In the genomic region with DNA sequence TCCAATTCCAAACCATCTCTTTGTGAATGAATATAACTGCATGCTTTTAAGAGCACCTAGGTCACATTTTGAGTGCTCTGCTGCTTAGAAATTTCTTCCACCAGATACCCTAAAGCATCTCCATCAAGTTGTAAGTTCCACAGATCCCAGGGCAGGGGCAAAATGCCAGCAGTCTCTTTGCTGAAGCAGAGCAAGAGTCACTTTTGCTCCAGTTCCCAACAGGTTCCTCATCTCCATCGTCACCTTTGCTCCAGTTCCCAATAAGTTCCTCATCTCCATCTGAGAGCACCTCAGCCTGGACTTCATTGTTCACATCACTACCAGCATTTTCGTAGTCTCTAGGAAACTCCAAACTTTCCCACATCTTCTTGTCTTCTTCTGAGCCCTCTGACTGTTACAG, we compare ENCODE assay signal across 26 cellular contexts.
"Had no signal": no experiment of that assay in that cellular context is flagged by ENCODE, and none has a peak within 500 bp of the region (broad histone marks: within the 10 kb centered on the region; RNA-seq: fewer than 3 reads in every experiment).

No MANE protein-coding gene starts in this region.

- H3K27ac ChIP-seq: coronary artery, dorsolateral prefrontal cortex, epithelial cell of prostate, foreskin keratinocyte, gastroesophageal sphincter, heart left ventricle, hepatocyte, left lung, lower lobe of right lung had no signal

- ATAC-seq: effector memory CD8-positive, alpha-beta T cell; esophagus mucosa; foreskin keratinocyte; gastroesophageal sphincter; heart left ventricle; left cardiac atrium; left lung; left ventricle myocardium superior; lower lobe of right lung; mucosa of descending colon had no signal

- H3K4me3 ChIP-seq: coronary artery, dorsolateral prefrontal cortex, gastroesophageal sphincter, heart left ventricle, hepatocyte, left lung, lower lobe of right lung, mucosa of descending colon had no signal

- H2AFZ ChIP-seq: hepatocyte had no signal

- H3K9me3 ChIP-seq: mucosa of descending colon had no signal

- H3K36me3 Mint-ChIP-seq: mesothelial cell of epicardium had no signal

- FAIRE-seq: colon, endometrium, frontal cortex, keratinocyte had no signal

- H3K27me3 ChIP-seq: dorsolateral prefrontal cortex, foreskin keratinocyte, heart left ventricle, hepatocyte, left lung had no signal

- H3K4me2 ChIP-seq: hepatocyte had no signal

- DNase-seq: dermis blood vessel endothelial cell; dorsolateral prefrontal cortex; effector CD8-positive, alpha-beta T cell; effector memory CD8-positive, alpha-beta T cell; erythroblast; foreskin keratinocyte; heart left ventricle; hypothalamus; immature natural killer cell; left cardiac atrium; left lung; left ventricle myocardium superior; lower lobe of right lung; mesenchymal stem cell; mucosa of descending colon had no signal

- H3K79me2 ChIP-seq: hepatocyte had no signal

- H3K36me3 ChIP-seq: gastroesophageal sphincter, heart left ventricle, left lung, lower lobe of right lung had no signal

- H3K4me1 ChIP-seq: foreskin keratinocyte, gastroesophageal sphincter, heart left ventricle, left lung, lower lobe of right lung had no signal

- H3K27ac Mint-ChIP-seq: endodermal cell, immature natural killer cell, mesothelial cell of epicardium had no signal

- H3K4me3 Mint-ChIP-seq: effector memory CD8-positive, alpha-beta T cell; endodermal cell; immature natural killer cell; mesothelial cell of epicardium had no signal
